11 cellular contexts compared by ENCODE assay signal in genomic region chr9:70049236-70049635, GRCh38. TPM values are rescaled to one million over a fixed set of nuclear protein-coding genes. Genes with fewer than 3 reads are reported as not detected.
DNase-seq lines count a peak whose midpoint lies in the region; ATAC-seq and TF ChIP-seq lines count a peak whose summit lies in the region.
"Had no signal": no experiment of that assay in that cellular context is flagged by ENCODE, and none has a peak within 500 bp of the region (broad histone marks: within the 10 kb centered on the region; RNA-seq: fewer than 3 reads in every experiment).

No MANE protein-coding gene starts in this region.

- POLR2A ChIA-PET in A673 (lab: Charles Lee; ENCODE audit: low non-redundant PET), result no interaction called here

- TF ChIP-seq CTCF in A673 (conservative IDR thresholded peaks at IDR 0.05; ENCODE audit: low read depth, low read length) (no peak), LNCaP clone FGC (IDR thresholded peaks at IDR 0.05; ENCODE audit: control insufficient read depth, extremely low read depth, insufficient read depth) (no peak), mucosa of descending colon (IDR thresholded peaks at IDR 0.05) (no peak)

- no peak overlapping the region for H3K27ac ChIP-seq in A673 (ENCODE audit: low read depth, low read length, poor library complexity, severe bottlenecking)
- H3K27ac ChIP-seq: KMS-11 had no signal

- no peaks in the 10 kb centered on the region for H3K9me3 ChIP-seq in A673 (ENCODE audit: low read depth, low read length, poor library complexity, severe bottlenecking)
- no peaks in the 10 kb centered on the region for H3K9me3 ChIP-seq in mucosa of descending colon

- peaks cover 36% of the 10 kb centered on the region for H3K27me3 Mint-ChIP-seq in activated T-cell treated with anti-CD3 and anti-CD28 coated beads, Interleukin-2, amount 50 U/mL, for 4 hours (ENCODE audit: low read depth)

- DNase-seq in A673 (ENCODE audit: low spot score) (peak; percentile 24), LNCaP clone FGC (ENCODE audit: low read depth) (peak; percentile 44), cerebellar cortex (ENCODE audit: low spot score) (peak; percentile 79), mucosa of descending colon (peak in 1 of 3 donors; percentile 60), NCI-H1436 treated with DMSO at 0.1 percent for 48 hours (lab: John Stamatoyannopoulos, UW) (no peak)
- DNase-seq in activated effector memory CD4-positive, alpha-beta T cell treated with Interleukin-2 at 50 U/mL for 16 hours, result no peak
- DNase-seq in activated T-cell treated with anti-CD3 and anti-CD28 coated beads, Interleukin-2, amount 50 U/mL, for 4 hours, result no peak
- DNase-seq: CD4-positive, alpha-beta memory T cell; naive B cell had no signal

- intact Hi-C loops in A673 (cut with micrococcal nuclease; ENCODE audit: unreplicated experiment), result no loop called here
- intact Hi-C loops in mucosa of descending colon (cut with DNase I, micrococcal nuclease), result loop anchor here in 1 of 2 donors (10.0 kb wide), 1 partner anchor 66 kb away; no protein-coding TSS in a partner anchor

- no TSS peak for BruUV-seq in A673 (replicated peaks; lab: Mats Ljungman, UMichigan)

- H3K36me3 ChIP-seq in A673 (ENCODE audit: insufficient read depth, low read length, poor library complexity, severe bottlenecking) (no peaks in the 10 kb centered on the region), mucosa of descending colon (ENCODE audit: low read depth) (no peaks in the 10 kb centered on the region)

- CTCF ChIA-PET in A673 (lab: Charles Lee), result no interaction called here

- no peak overlapping the region for H3K4me3 ChIP-seq in A673 (ENCODE audit: low read depth, low read length, poor library complexity, severe bottlenecking)
- no peak overlapping the region for H3K4me3 ChIP-seq in LNCaP clone FGC (ENCODE audit: low read depth, low read length)
- no peak overlapping the region for H3K4me3 ChIP-seq in mucosa of descending colon

- peaks cover 7% of the 10 kb centered on the region for H3K4me1 Mint-ChIP-seq in activated T-cell treated with anti-CD3 and anti-CD28 coated beads, Interleukin-2, amount 50 U/mL, for 4 hours (ENCODE audit: low read depth)

- H3K27me3 ChIP-seq in A673 (replicated peaks; ENCODE audit: insufficient read depth, low read depth, low read length, poor library complexity), result peaks cover 43% of the 10 kb centered on the region

- ATAC-seq in mucosa of descending colon, result peak; percentile 31
- no peak for ATAC-seq in GM18873 (IDR thresholded peaks at IDR 0.05; ENCODE audit: low FRiP score, unreplicated experiment)
- no peak for ATAC-seq in activated T-cell treated with anti-CD3 and anti-CD28 coated beads, Interleukin-2, amount 50 U/mL, for 4 hours

- H3K4me1 ChIP-seq in A673 (ENCODE audit: insufficient read depth, low read length, poor library complexity, severe bottlenecking), result no peaks in the 10 kb centered on the region
- H3K4me1 ChIP-seq in mucosa of descending colon (ENCODE audit: low read depth), result no peaks in the 10 kb centered on the region

- H3K36me3 Mint-ChIP-seq in activated T-cell treated with anti-CD3 and anti-CD28 coated beads, Interleukin-2, amount 50 U/mL, for 4 hours (ENCODE audit: insufficient read depth), result no peaks in the 10 kb centered on the region
- H3K36me3 Mint-ChIP-seq: CD4-positive, alpha-beta memory T cell; naive B cell had no signal

- H3K4me3 Mint-ChIP-seq in activated T-cell treated with anti-CD3 and anti-CD28 coated beads, Interleukin-2, amount 50 U/mL, for 4 hours, result no peak overlapping the region
- H3K4me3 Mint-ChIP-seq: naive B cell had no signal

- no peaks in the 10 kb centered on the region for H3K9me3 Mint-ChIP-seq in activated T-cell treated with anti-CD3 and anti-CD28 coated beads, Interleukin-2, amount 50 U/mL, for 4 hours
- H3K9me3 Mint-ChIP-seq: CD4-positive, alpha-beta memory T cell had no signal

RNA-seq across cellular contexts. Expression of gene MAMDC2, which starts 5.6 kb away (rescaled TPM):
- total RNA-seq in A673 (2021) (not detected in 2 replicates), mucosa of descending colon (10 to 100 TPM in 1 of 3 donors, 1 to 10 TPM in 2; 3.5 to 70.6 (median 6.9) TPM)
- not detected for total RNA-seq in activated T-cell treated with anti-CD3 and anti-CD28 coated beads, Interleukin-2, amount 50 U/mL, for 4 hours
- total RNA-seq: CD4-positive, alpha-beta memory T cell had no signal

Comparison
In these comparisons a context has a peak if more than half of its experiments do, and no peak if none do; other contexts are left out.
1. DNase-seq: peak in A673 (single experiment), LNCaP clone FGC (single experiment) and cerebellar cortex (single experiment); none in activated effector memory CD4-positive, alpha-beta T cell treated with Interleukin-2 at 50 U/mL for 16 hours (single experiment), activated T-cell treated with anti-CD3 and anti-CD28 coated beads, Interleukin-2, amount 50 U/mL, for 4 hours (single experiment) and NCI-H1436 treated with DMSO at 0.1 percent for 48 hours (single experiment).